ENCODE assay signal across 25 cellular contexts in genomic region chr6:78101387-78101786, GRCh38.
A peak's percentile ranks its signal among the peaks of the same experiment; 100 is the strongest.
DNase-seq lines count a peak whose midpoint lies in the region; ATAC-seq, FAIRE-seq and TF ChIP-seq lines count a peak whose summit lies in the region.
"Had no signal": no experiment of that assay in that cellular context is flagged by ENCODE, and none has a peak within 500 bp of the region (broad histone marks: within the 10 kb centered on the region; RNA-seq: fewer than 3 reads in every experiment).

No MANE protein-coding gene starts in this region.

- H3K4me3 ChIP-seq in GM23338: no peak overlapping the region
- no peak overlapping the region for H3K4me3 ChIP-seq in H1 (ENCODE audit: extremely low read depth in 1 of 4, insufficient read depth in 2 of 4, low read depth in 3 of 4, low read length in 4 of 4)
- H3K4me3 ChIP-seq in neural progenitor cell: no peak overlapping the region
- H3K4me3 ChIP-seq in colonic mucosa: no peak overlapping the region
- H3K4me3 ChIP-seq: A549; BLaER1 treated with 17β-estradiol and CSF1 and Interleukin-3, amounts not matched to agents 10 nM and 100 nM; GM12878 had no signal

- H2AK5ac ChIP-seq in H1 (ENCODE audit: low read depth, low read length): no peak overlapping the region

- H4K8ac ChIP-seq in H1 (ENCODE audit: extremely low read depth, insufficient read depth, low read length): no peak overlapping the region

- TF ChIP-seq EP300 in H1 (IDR thresholded peaks at IDR 0.05; ENCODE audit: borderline replicate concordance in 1 of 2, low read depth in 2 of 2, low read length in 2 of 2): no peak

- H3K9me2 ChIP-seq in GM23338 (ENCODE audit: insufficient read depth): no peaks in the 10 kb centered on the region; the same call in 1 of the 2 replicates

- no peak overlapping the region; the same call in 1 of the 2 replicates for H2AFZ ChIP-seq in GM23338
- peak overlapping the region; percentile 39; the same call in 1 of the 2 replicates for H2AFZ ChIP-seq in H1 (ENCODE audit: low read length)
- H2AFZ ChIP-seq in neural progenitor cell (replicated peaks): no peak overlapping the region

- H3K23me2 ChIP-seq in H1 (ENCODE audit: low read depth, low read length): no peaks in the 10 kb centered on the region

- TF ChIP-seq RAD21 in H1 (IDR thresholded peaks at IDR 0.05 in 1 of 2, conservative IDR thresholded peaks at IDR 0.05 in 1 of 2; ENCODE audit: low read depth in 2 of 2, low read length in 2 of 2): no peak

- H2BK15ac ChIP-seq in H1 (ENCODE audit: low read length): no peak overlapping the region

- no peak overlapping the region for H3K9ac ChIP-seq in H1 (replicated peaks in 1 of 4; ENCODE audit: extremely low read depth in 1 of 4, low read depth in 3 of 4, low read length in 3 of 4)
- no peak overlapping the region for H3K9ac ChIP-seq in neural progenitor cell
- H3K9ac ChIP-seq in colonic mucosa (ENCODE audit: low read depth in 2 of 2, low read length in 2 of 2): no peak overlapping the region
- H3K9ac ChIP-seq: BLaER1 treated with 17β-estradiol and CSF1 and Interleukin-3, amounts not matched to agents 10 nM and 100 nM had no signal

- no peak overlapping the region for H3K18ac ChIP-seq in H1 (ENCODE audit: extremely low read depth, low read length)

- no peak overlapping the region for H2BK12ac ChIP-seq in H1 (ENCODE audit: low read depth, low read length)

- H2BK20ac ChIP-seq in H1 (ENCODE audit: low read length): no peak overlapping the region

- intact Hi-C loops in colonic mucosa (cut with DNase I): no loop called here

- POLR2A ChIA-PET in H1 (lab: Charles Lee; ENCODE audit: partially characterized antibody): no interaction called here

- H3K27ac Mint-ChIP-seq in GM23338 (no peak overlapping the region), neural progenitor cell (no peak overlapping the region)
- H3K27ac Mint-ChIP-seq: B cell; CD4-positive, alpha-beta T cell; CD8-positive, alpha-beta T cell had no signal

- ATAC-seq in GM23338: no peak
- ATAC-seq: A549; CD8-positive, alpha-beta T cell; GM12878 had no signal

- H3K4me2 ChIP-seq in GM23338: no peak overlapping the region
- no peak overlapping the region for H3K4me2 ChIP-seq in H1 (ENCODE audit: insufficient read depth in 1 of 2, low read depth in 2 of 2, low read length in 2 of 2)
- H3K4me2 ChIP-seq in neural progenitor cell: peak overlapping the region; percentile 40
- H3K4me2 ChIP-seq: A549; BLaER1 treated with 17β-estradiol and CSF1 and Interleukin-3, amounts not matched to agents 10 nM and 100 nM had no signal

- H3K36me3 ChIP-seq in GM23338 (ENCODE audit: insufficient read depth) (no peaks in the 10 kb centered on the region), H1 (ENCODE audit: control insufficient read depth in 2 of 4, insufficient read depth in 4 of 4, low read length in 3 of 4) (no peaks in the 10 kb centered on the region), neural progenitor cell (no peaks in the 10 kb centered on the region), colonic mucosa (no peaks in the 10 kb centered on the region)
- H3K36me3 ChIP-seq: BLaER1 treated with 17β-estradiol and CSF1 and Interleukin-3, amounts not matched to agents 10 nM and 100 nM had no signal

- TF ChIP-seq CTCF in GM23338 (conservative IDR thresholded peaks at IDR 0.05; ENCODE audit: low read depth in 2 of 2) (no peak), H1 (IDR thresholded peaks at IDR 0.05; ENCODE audit: control extremely low read depth in 1 of 3, insufficient read depth in 1 of 3, low read depth in 1 of 3, low read length in 3 of 3) (no peak), neural progenitor cell (IDR thresholded peaks at IDR 0.05) (no peak), colonic mucosa (IDR thresholded peaks at IDR 0.05) (no peak)

- H3K9me3 ChIP-seq in H1 (ENCODE audit: insufficient read depth in 2 of 2, low read depth in 1 of 2, low read length in 1 of 2) (no peaks in the 10 kb centered on the region), neural progenitor cell (ENCODE audit: low read depth) (no peaks in the 10 kb centered on the region), colonic mucosa (no peaks in the 10 kb centered on the region)
- H3K9me3 ChIP-seq: A549; BLaER1 treated with 17β-estradiol and CSF1 and Interleukin-3, amounts not matched to agents 10 nM and 100 nM; Caco-2 had no signal

- FAIRE-seq in H1 (lab: Jason Lieb, UNC): no peak
- FAIRE-seq: A549, D721Med, GM12878, GM12892, GM18507 had no signal

- H4K91ac ChIP-seq in H1 (replicated peaks; ENCODE audit: insufficient read length, low read length): no peak overlapping the region

- H3F3A ChIP-seq in GM23338 (replicated peaks; ENCODE audit: low read depth) (no peaks in the 10 kb centered on the region), neural progenitor cell (ENCODE audit: low read depth) (no peaks in the 10 kb centered on the region)

- H3K4me3 Mint-ChIP-seq in GM23338 (no peak overlapping the region), neural progenitor cell (no peak overlapping the region)
- H3K4me3 Mint-ChIP-seq: B cell; CD4-positive, alpha-beta T cell; CD8-positive, alpha-beta T cell had no signal

- WGBS in H1 (ENCODE audit: extremely low coverage in 1 of 2, insufficient coverage in 1 of 2, insufficient read length in 1 of 2, insufficient replicate concordance in 2 of 2, low coverage in 1 of 2, low lambda C conversion rate in 2 of 2, missing lambda C conversion rate in 1 of 2), 2 experiments: 85% methylated on average over 1 of the region's 1 CpG; no CpG with 5 or more reads in 1 of the 2 experiments

- no peak overlapping the region for H3K23ac ChIP-seq in H1 (ENCODE audit: insufficient read length)

- no peak overlapping the region for H3K4ac ChIP-seq in H1 (replicated peaks; ENCODE audit: insufficient read length, low read depth, low read length)

- no peaks in the 10 kb centered on the region for H3K79me1 ChIP-seq in H1 (ENCODE audit: low read depth, low read length)

- H3K14ac ChIP-seq in H1 (ENCODE audit: insufficient read length): no peak overlapping the region

- no peak overlapping the region for H3K56ac ChIP-seq in H1 (replicated peaks; ENCODE audit: insufficient read length, low read depth, low read length)

- H3K4me1 Mint-ChIP-seq in GM23338 (peaks cover 4% of the 10 kb centered on the region; the same call in 2 of the 3 replicates), neural progenitor cell (no peaks in the 10 kb centered on the region)
- H3K4me1 Mint-ChIP-seq: B cell had no signal

- H3K27me3 ChIP-seq in GM23338 (ENCODE audit: insufficient read depth) (no peaks in the 10 kb centered on the region), H1 (replicated peaks in 1 of 4; ENCODE audit: control insufficient read depth in 3 of 4, extremely low read depth in 1 of 4, insufficient read depth in 3 of 4, low read length in 3 of 4) (no peaks in the 10 kb centered on the region), neural progenitor cell (no peaks in the 10 kb centered on the region), colonic mucosa (no peaks in the 10 kb centered on the region)
- H3K27me3 ChIP-seq: BLaER1 treated with 17β-estradiol and CSF1 and Interleukin-3, amounts not matched to agents 10 nM and 100 nM had no signal

- no peaks in the 10 kb centered on the region for H3K27me3 Mint-ChIP-seq in GM23338 (ENCODE audit: insufficient read depth, low read depth, poor library complexity)
- H3K27me3 Mint-ChIP-seq in neural progenitor cell (ENCODE audit: insufficient read depth, low read depth): no peaks in the 10 kb centered on the region
- H3K27me3 Mint-ChIP-seq: B cell; CD4-positive, alpha-beta T cell had no signal

- H4K5ac ChIP-seq in H1 (ENCODE audit: insufficient read length, low read depth, low read length): no peak overlapping the region

- H4K20me1 ChIP-seq in GM23338 (replicated peaks; ENCODE audit: insufficient read depth) (no peaks in the 10 kb centered on the region), H1 (replicated peaks in 1 of 2; ENCODE audit: control insufficient read depth in 1 of 2, insufficient read depth in 2 of 2, low read length in 2 of 2) (no peaks in the 10 kb centered on the region), neural progenitor cell (ENCODE audit: low read depth) (no peaks in the 10 kb centered on the region)
- H4K20me1 ChIP-seq: BLaER1 treated with 17β-estradiol and CSF1 and Interleukin-3, amounts not matched to agents 10 nM and 100 nM had no signal

- H3K9me3 Mint-ChIP-seq in GM23338 (0 out of 3 replicates have a peak, but pooled peaks cover 3% of the 10 kb centered on the region), neural progenitor cell (no peaks in the 10 kb centered on the region)

- TF ChIP-seq POLR2A in H1 (IDR thresholded peaks at IDR 0.05; ENCODE audit: control extremely low read depth in 1 of 2, low read depth in 2 of 2, low read length in 2 of 2): no peak

- CTCF ChIA-PET in H1 (lab: Charles Lee; ENCODE audit: partially characterized antibody): no interaction called here

- no peak overlapping the region for H2BK5ac ChIP-seq in H1 (ENCODE audit: low read depth, low read length)

- no peak overlapping the region for H3K27ac ChIP-seq in GM23338 (ENCODE audit: low read depth)
- no peak overlapping the region for H3K27ac ChIP-seq in H1 (ENCODE audit: low read depth, low read length)
- H3K27ac ChIP-seq in neural progenitor cell: peak overlapping the region; percentile 8
- no peak overlapping the region for H3K27ac ChIP-seq in colonic mucosa
- H3K27ac ChIP-seq: 22Rv1; A549; BLaER1 treated with 17β-estradiol and CSF1 and Interleukin-3, amounts not matched to agents 10 nM and 100 nM; C4-2B had no signal

- H3K79me2 ChIP-seq in GM23338 (replicated peaks; ENCODE audit: insufficient read depth) (no peaks in the 10 kb centered on the region), H1 (ENCODE audit: control insufficient read depth in 1 of 2, insufficient read depth in 2 of 2, low read length in 2 of 2) (no peaks in the 10 kb centered on the region), neural progenitor cell (ENCODE audit: low read depth) (no peaks in the 10 kb centered on the region)

- DNase-seq in GM23338 (ENCODE audit: low spot score): peak; percentile 17
- DNase-seq in H1 (ENCODE audit: low read depth in 1 of 2, low spot score in 2 of 2): no peak
- peak; percentile 54 for DNase-seq in neural progenitor cell (ENCODE audit: low spot score)
- DNase-seq in T1000 (lab: John Stamatoyannopoulos, UW): no peak
- no peak for DNase-seq in colonic mucosa
- DNase-seq in NCI-H748 treated with DMSO at 0.1 percent for 48 hours (lab: John Stamatoyannopoulos, UW): no peak
- DNase-seq: AML-193; Caco-2; Calu3; CD4-positive, alpha-beta T cell; CD8-positive, alpha-beta T cell; DMS53; DMS79; DND-41; EL; GDM1 had no signal

- H3K36me3 Mint-ChIP-seq in GM23338 (ENCODE audit: low read depth): no peaks in the 10 kb centered on the region
- H3K36me3 Mint-ChIP-seq in neural progenitor cell: no peaks in the 10 kb centered on the region
- H3K36me3 Mint-ChIP-seq: CD8-positive, alpha-beta T cell had no signal

- H2BK120ac ChIP-seq in H1 (replicated peaks; ENCODE audit: low read depth, low read length): no peak overlapping the region

- H3K4me1 ChIP-seq in GM23338 (ENCODE audit: insufficient read depth) (peaks cover 3% of the 10 kb centered on the region; the same call in 1 of the 2 replicates), H1 (replicated peaks in 1 of 4; ENCODE audit: control insufficient read depth in 3 of 4, insufficient read depth in 4 of 4, low read length in 3 of 4) (peaks cover 0 to 2% (median 0%) of the 10 kb centered on the region in 4 experiments; a peak in 1 of 7 replicates), neural progenitor cell (peaks cover 8% of the 10 kb centered on the region), colonic mucosa (no peaks in the 10 kb centered on the region)
- H3K4me1 ChIP-seq: A549; BLaER1 treated with 17β-estradiol and CSF1 and Interleukin-3, amounts not matched to agents 10 nM and 100 nM; Caco-2 had no signal

Comparison
In these comparisons a context has a peak if more than half of its experiments do, and no peak if none do; other contexts are left out.
1. DNase-seq: peak in GM23338 (single experiment) and neural progenitor cell (single experiment); none in H1 (0 of 2), T1000 (single experiment), colonic mucosa (single experiment) and NCI-H748 treated with DMSO at 0.1 percent for 48 hours (single experiment).